Comparison of ENCODE assay signal across 17 cellular contexts in the genomic region with DNA sequence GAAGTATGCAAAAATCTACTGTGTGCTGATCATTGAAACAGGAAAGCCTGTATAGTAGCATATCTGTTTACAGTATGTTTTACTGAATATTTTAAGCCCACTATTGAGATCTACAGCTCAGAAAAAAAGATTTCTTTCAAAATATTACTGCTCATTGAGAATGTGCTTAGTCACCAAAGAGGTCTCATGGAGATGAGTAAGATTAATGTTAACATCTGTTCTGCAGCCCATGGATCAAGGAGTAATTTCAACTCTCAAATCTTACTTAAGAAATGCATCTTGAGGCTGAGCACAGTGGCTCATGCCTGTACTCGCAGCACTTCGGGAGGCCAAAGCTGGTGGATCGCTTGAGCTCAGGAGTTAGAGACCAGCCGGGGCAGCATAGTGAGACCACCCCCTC. TPM values are rescaled to one million over a fixed set of nuclear protein-coding genes. Genes with fewer than 3 reads are reported as not detected.
DNase-seq lines count a peak whose midpoint lies in the region; ATAC-seq and TF ChIP-seq lines count a peak whose summit lies in the region.
"Had no signal": no experiment of that assay in that cellular context is flagged by ENCODE, and none has a peak within 500 bp of the region (broad histone marks: within the 10 kb centered on the region; RNA-seq: fewer than 3 reads in every experiment).

No MANE protein-coding gene starts in this region.

- H3K4me1 Mint-ChIP-seq in activated naive CD4-positive, alpha-beta T cell treated with anti-CD3 and anti-CD28 coated beads, Interleukin-2, amount 50 U/mL, for 24 hours: peaks cover 58% of the 10 kb centered on the region
- peaks cover 80% of the 10 kb centered on the region for H3K4me1 Mint-ChIP-seq in activated naive CD8-positive, alpha-beta T cell treated with anti-CD3 and anti-CD28 coated beads, Interleukin-2, amount 50 U/mL, for 24 hours
- peaks cover 32 to 71% of the 10 kb centered on the region in 2 donors for H3K4me1 Mint-ChIP-seq in stimulated activated naive B cell treated with anti-CD40 and anti-IgM and Interleukin-4, amounts not matched to agents 10 μg/mL and 1 μg/mL and 100 μg/mL, for 72 hours

- peak overlapping the region; percentile 97 for H3K4me3 Mint-ChIP-seq in activated naive CD4-positive, alpha-beta T cell treated with anti-CD3 and anti-CD28 coated beads, Interleukin-2, amount 50 U/mL, for 24 hours
- H3K4me3 Mint-ChIP-seq in activated naive CD8-positive, alpha-beta T cell treated with anti-CD3 and anti-CD28 coated beads, Interleukin-2, amount 50 U/mL, for 24 hours: no peak overlapping the region
- H3K4me3 Mint-ChIP-seq in stimulated activated naive B cell treated with anti-CD40 and anti-IgM and Interleukin-4, amounts not matched to agents 10 μg/mL and 1 μg/mL and 100 μg/mL, for 72 hours: no peak overlapping the region

- no peak overlapping the region for H3K4me3 ChIP-seq in fibroblast of villous mesenchyme (ENCODE audit: low read depth, low read length)
- H3K4me3 ChIP-seq: cardiac muscle cell, psoas muscle, uterus had no signal

- H3K27me3 Mint-ChIP-seq in activated naive CD4-positive, alpha-beta T cell treated with anti-CD3 and anti-CD28 coated beads, Interleukin-2, amount 50 U/mL, for 24 hours: no peaks in the 10 kb centered on the region
- no peaks in the 10 kb centered on the region for H3K27me3 Mint-ChIP-seq in activated naive CD8-positive, alpha-beta T cell treated with anti-CD3 and anti-CD28 coated beads, Interleukin-2, amount 50 U/mL, for 24 hours
- no peaks in the 10 kb centered on the region for H3K27me3 Mint-ChIP-seq in stimulated activated naive B cell treated with anti-CD40 and anti-IgM and Interleukin-4, amounts not matched to agents 10 μg/mL and 1 μg/mL and 100 μg/mL, for 72 hours

- DNase-seq in activated naive CD4-positive, alpha-beta T cell treated with Interleukin-2 at 50 U/mL for 16 hours: no peak
- DNase-seq in activated naive CD8-positive, alpha-beta T cell treated with anti-CD3 and anti-CD28 coated beads, Interleukin-2, amount 50 U/mL, for 24 hours: no peak
- DNase-seq in fibroblast of villous mesenchyme (ENCODE audit: low read depth) (peak; percentile 65), CD1c-positive myeloid dendritic cell (ENCODE audit: extremely low spot score) (no peak), glomerular visceral epithelial cell (ENCODE audit: extremely low spot score) (no peak)
- no peak for DNase-seq in stimulated activated naive B cell treated with anti-CD40 and anti-IgM and Interleukin-4, amounts not matched to agents 10 μg/mL and 1 μg/mL and 100 μg/mL, for 72 hours
- DNase-seq: activated CD4-positive, alpha-beta T cell treated with anti-CD3 and anti-CD28 coated beads for 1 hour; activated effector memory CD4-positive, alpha-beta T cell treated with Interleukin-2 at 50 U/mL for 16 hours; MM.1S; psoas muscle; stimulated activated CD4-positive, alpha-beta T cell treated with anti-CD3 and anti-CD28 coated beads, Interleukin-1b, Interleukin-23, amount 100 ng/mL, for 48 hours; uterus had no signal

- H3K9me3 Mint-ChIP-seq in activated naive CD4-positive, alpha-beta T cell treated with anti-CD3 and anti-CD28 coated beads, Interleukin-2, amount 50 U/mL, for 24 hours: no peaks in the 10 kb centered on the region
- no peaks in the 10 kb centered on the region for H3K9me3 Mint-ChIP-seq in activated naive CD8-positive, alpha-beta T cell treated with anti-CD3 and anti-CD28 coated beads, Interleukin-2, amount 50 U/mL, for 24 hours
- no peaks in the 10 kb centered on the region for H3K9me3 Mint-ChIP-seq in stimulated activated naive B cell treated with anti-CD40 and anti-IgM and Interleukin-4, amounts not matched to agents 10 μg/mL and 1 μg/mL and 100 μg/mL, for 72 hours

- no peak for ATAC-seq in activated naive CD8-positive, alpha-beta T cell treated with anti-CD3 and anti-CD28 coated beads, Interleukin-2, amount 50 U/mL, for 24 hours
- no peak for ATAC-seq in stimulated activated naive B cell treated with anti-CD40 and anti-IgM and Interleukin-4, amounts not matched to agents 10 μg/mL and 1 μg/mL and 100 μg/mL, for 72 hours (replicated peaks)
- ATAC-seq in HG02642 (IDR thresholded peaks at IDR 0.05; ENCODE audit: poor library complexity, unreplicated experiment): no peak
- ATAC-seq: esophagus mucosa, psoas muscle had no signal

- TF ChIP-seq CTCF in fibroblast of villous mesenchyme (IDR thresholded peaks at IDR 0.05; ENCODE audit: insufficient read depth, low read depth, low read length): no peak

- H3K36me3 Mint-ChIP-seq in activated naive CD4-positive, alpha-beta T cell treated with anti-CD3 and anti-CD28 coated beads, Interleukin-2, amount 50 U/mL, for 24 hours: peaks cover 7% of the 10 kb centered on the region
- H3K36me3 Mint-ChIP-seq in activated naive CD8-positive, alpha-beta T cell treated with anti-CD3 and anti-CD28 coated beads, Interleukin-2, amount 50 U/mL, for 24 hours (ENCODE audit: low read depth): peaks cover 70% of the 10 kb centered on the region
- peaks cover 35 to 45% of the 10 kb centered on the region in 2 donors for H3K36me3 Mint-ChIP-seq in stimulated activated naive B cell treated with anti-CD40 and anti-IgM and Interleukin-4, amounts not matched to agents 10 μg/mL and 1 μg/mL and 100 μg/mL, for 72 hours

- H3K27ac Mint-ChIP-seq in activated naive CD4-positive, alpha-beta T cell treated with anti-CD3 and anti-CD28 coated beads, Interleukin-2, amount 50 U/mL, for 24 hours: peak overlapping the region; percentile 65
- H3K27ac Mint-ChIP-seq in activated naive CD8-positive, alpha-beta T cell treated with anti-CD3 and anti-CD28 coated beads, Interleukin-2, amount 50 U/mL, for 24 hours: peak overlapping the region; percentile 94
- H3K27ac Mint-ChIP-seq in stimulated activated naive B cell treated with anti-CD40 and anti-IgM and Interleukin-4, amounts not matched to agents 10 μg/mL and 1 μg/mL and 100 μg/mL, for 72 hours: peak overlapping the region; percentile 20

RNA-seq across cellular contexts. Expression of a gene that starts 3.3 kb away (rescaled TPM):
- total RNA-seq in fibroblast of villous mesenchyme: 63.9 and 64.7 TPM in 2 replicates

RNA-seq across cellular contexts. Expression of a gene that starts 53.4 kb away (rescaled TPM):
- total RNA-seq in fibroblast of villous mesenchyme: not detected in 2 replicates
- total RNA-seq: cardiac muscle cell, Daoy, psoas muscle had no signal

RNA-seq across cellular contexts. Expression of a gene that starts 53.7 kb away (rescaled TPM):
- total RNA-seq in fibroblast of villous mesenchyme: 3.2 and 12.1 TPM in 2 replicates

Comparison
In these comparisons a context has a peak if more than half of its experiments do, and no peak if none do; other contexts are left out.
1. H3K27ac Mint-ChIP-seq: peak in every context shown above with its lines; median percentile 94 in activated naive CD8-positive, alpha-beta T cell treated with anti-CD3 and anti-CD28 coated beads, Interleukin-2, amount 50 U/mL, for 24 hours; 65 in activated naive CD4-positive, alpha-beta T cell treated with anti-CD3 and anti-CD28 coated beads, Interleukin-2, amount 50 U/mL, for 24 hours; 20 in stimulated activated naive B cell treated with anti-CD40 and anti-IgM and Interleukin-4, amounts not matched to agents 10 μg/mL and 1 μg/mL and 100 μg/mL, for 72 hours.